In the genomic region with DNA sequence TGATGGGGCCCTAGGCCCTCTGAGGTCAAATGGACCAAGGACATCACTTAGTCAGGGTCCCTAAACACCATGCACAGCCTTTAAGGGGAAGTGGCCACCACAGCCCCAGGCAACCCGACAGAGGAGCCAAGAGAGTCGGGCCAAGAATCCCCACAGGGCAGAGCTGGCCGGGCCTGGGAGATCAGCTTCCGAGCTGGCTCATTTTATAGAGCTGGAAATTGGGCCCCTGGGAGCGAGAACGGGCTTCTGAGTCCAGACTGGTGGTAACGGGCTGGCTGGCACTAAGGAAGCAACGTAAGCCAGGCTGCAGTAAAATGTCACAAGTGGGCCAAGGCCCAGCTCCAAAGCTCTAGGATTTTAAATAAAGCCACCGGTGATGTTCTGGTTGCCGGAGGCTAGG, we compare ENCODE assay signal across 27 cellular contexts.
"Had no signal": no experiment of that assay in that cellular context is flagged by ENCODE, and none has a peak within 500 bp of the region (broad histone marks: within the 10 kb centered on the region; RNA-seq: fewer than 3 reads in every experiment).

No MANE protein-coding gene starts in this region.

- H3K36me3 Mint-ChIP-seq: activated CD4-positive, alpha-beta memory T cell treated with anti-CD3 and anti-CD28 coated beads for 36 hours; activated naive CD4-positive, alpha-beta T cell treated with anti-CD3 and anti-CD28 coated beads, Interleukin-2, amount 50 U/mL, for 24 hours had no signal

- H3K36me3 ChIP-seq: esophagus squamous epithelium, gastrocnemius medialis, left ventricle myocardium inferior, neutrophil, ovary, sigmoid colon, spleen, thoracic aorta, uterus, WERI-Rb-1 had no signal

- H3K4me3 Mint-ChIP-seq: activated CD4-positive, alpha-beta memory T cell treated with anti-CD3 and anti-CD28 coated beads for 36 hours; activated CD4-positive, alpha-beta T cell treated with anti-CD3 and anti-CD28 coated beads, Interleukin-2, amount 10 ng/mL, durations not matched to agents 24 days and 14 days; activated naive CD4-positive, alpha-beta T cell treated with anti-CD3 and anti-CD28 coated beads, Interleukin-2, amount 50 U/mL, for 24 hours; activated naive CD8-positive, alpha-beta T cell treated with anti-CD3 and anti-CD28 coated beads, Interleukin-2, amount 50 U/mL, for 24 hours; central memory CD8-positive, alpha-beta T cell; nephron; stimulated activated naive CD8-positive, alpha-beta T cell treated with anti-CD3 and anti-CD28 coated beads, Interleukin-15, Interleukin-2, amounts not matched to agents 100 ng/mL and 50 ng/mL, for 24 hours had no signal

- H3K27me3 ChIP-seq: gastrocnemius medialis, ovary, sigmoid colon, uterus had no signal

- H3K9me3 Mint-ChIP-seq: activated CD4-positive, alpha-beta memory T cell treated with anti-CD3 and anti-CD28 coated beads for 36 hours; activated CD4-positive, alpha-beta T cell treated with anti-CD3 and anti-CD28 coated beads, Interleukin-2, amount 10 ng/mL, durations not matched to agents 24 days and 14 days; activated naive CD4-positive, alpha-beta T cell treated with anti-CD3 and anti-CD28 coated beads, Interleukin-2, amount 50 U/mL, for 24 hours; activated naive CD8-positive, alpha-beta T cell treated with anti-CD3 and anti-CD28 coated beads, Interleukin-2, amount 50 U/mL, for 24 hours; activated T-helper 2 cell treated with anti-CD3 and anti-CD28 coated beads, Interferon-gamma antibody, Interleukin-2, Interleukin-4, amounts not matched to agents 10 μg/mL and 5 μg/mL and 100 μg/mL, durations not matched to agents 14 hours and 24 hours and 36 hours; central memory CD8-positive, alpha-beta T cell; nephron; stimulated activated naive CD8-positive, alpha-beta T cell treated with anti-CD3 and anti-CD28 coated beads, Interleukin-15, Interleukin-2, amounts not matched to agents 100 ng/mL and 50 ng/mL, for 24 hours had no signal

- H3K27ac Mint-ChIP-seq: activated CD4-positive, alpha-beta memory T cell treated with anti-CD3 and anti-CD28 coated beads for 36 hours; activated CD4-positive, alpha-beta T cell treated with anti-CD3 and anti-CD28 coated beads, Interleukin-2, amount 10 ng/mL, durations not matched to agents 24 days and 14 days; activated naive CD4-positive, alpha-beta T cell treated with anti-CD3 and anti-CD28 coated beads, Interleukin-2, amount 50 U/mL, for 24 hours; activated T-helper 2 cell treated with anti-CD3 and anti-CD28 coated beads, Interferon-gamma antibody, Interleukin-2, Interleukin-4, amounts not matched to agents 10 μg/mL and 5 μg/mL and 100 μg/mL, durations not matched to agents 14 hours and 24 hours and 36 hours; progenitor cell of endocrine pancreas; stimulated activated naive CD8-positive, alpha-beta T cell treated with anti-CD3 and anti-CD28 coated beads, Interleukin-15, Interleukin-2, amounts not matched to agents 100 ng/mL and 50 ng/mL, for 24 hours had no signal

- DNase-seq: activated CD4-positive, alpha-beta memory T cell treated with anti-CD3 and anti-CD28 coated beads for 36 hours; activated CD4-positive, alpha-beta T cell treated with anti-CD3 and anti-CD28 coated beads, Interleukin-2, amount 10 ng/mL, durations not matched to agents 24 days and 14 days; activated naive CD8-positive, alpha-beta T cell treated with anti-CD3 and anti-CD28 coated beads, Interleukin-2, amount 50 U/mL, for 24 hours; activated T-cell treated with anti-CD3 and anti-CD28 coated beads, Interleukin-2, amount 50 U/mL, for 48 hours; effector CD8-positive, alpha-beta T cell; esophagus squamous epithelium; gastrocnemius medialis; glutamatergic neuron; left ventricle myocardium inferior; ovary; retina; sigmoid colon; spleen; stimulated activated CD4-positive, alpha-beta T cell treated with anti-CD3 and anti-CD28 coated beads, Interleukin-2, amount 100 ng/mL, for 48 hours; trophoblast cell; uterus; WERI-Rb-1 had no signal

- H3K4me1 Mint-ChIP-seq: activated CD4-positive, alpha-beta T cell treated with anti-CD3 and anti-CD28 coated beads, Interleukin-2, amount 10 ng/mL, durations not matched to agents 24 days and 14 days; activated naive CD4-positive, alpha-beta T cell treated with anti-CD3 and anti-CD28 coated beads, Interleukin-2, amount 50 U/mL, for 24 hours; activated naive CD8-positive, alpha-beta T cell treated with anti-CD3 and anti-CD28 coated beads, Interleukin-2, amount 50 U/mL, for 24 hours; central memory CD8-positive, alpha-beta T cell; nephron had no signal

- ATAC-seq: activated CD4-positive, CD25-positive, alpha-beta regulatory T cell treated with anti-CD3 and anti-CD28 coated beads, Interleukin-2, amount 50 U/mL, for 24 hours; gastrocnemius medialis had no signal

- H3K9me3 ChIP-seq: esophagus squamous epithelium, gastrocnemius medialis, left ventricle myocardium inferior, neutrophil, ovary, sigmoid colon, spleen, thoracic aorta, uterus had no signal

- H3K4me3 ChIP-seq: esophagus squamous epithelium, gastrocnemius medialis, left ventricle myocardium inferior, lung, ovary, sigmoid colon, spleen, thoracic aorta, uterus had no signal

- H3K4me1 ChIP-seq: gastrocnemius medialis, left ventricle myocardium inferior, sigmoid colon, spleen, uterus had no signal
